9 cellular contexts compared by ENCODE assay signal in genomic region chr21:33025471-33026298, GRCh38. TPM values are rescaled to one million over a fixed set of nuclear protein-coding genes. Genes with fewer than 3 reads are reported as not detected.
DNase-seq lines count a peak whose midpoint lies in the region; TF ChIP-seq lines count a peak whose summit lies in the region.
"Had no signal": no experiment of that assay in that cellular context is flagged by ENCODE, and none has a peak within 500 bp of the region (broad histone marks: within the 10 kb centered on the region; RNA-seq: fewer than 3 reads in every experiment).

TSS of gene OLIG2 (plus strand) at chr21:33025935. CDS start at chr21:33026863, 928 bp downstream.

- no peaks in the 10 kb centered on the region for H3K36me3 ChIP-seq in ascending aorta

- H3K4me3 Mint-ChIP-seq in nephron progenitor cell = peak within 1 kb of the TSS; percentile 80

- H3K4me1 Mint-ChIP-seq in nephron progenitor cell = peaks cover 14% of the 10 kb centered on the region

- no peak within 1 kb of the TSS for H3K27ac ChIP-seq in ascending aorta

- H3K9me3 ChIP-seq in ascending aorta = no peaks in the 10 kb centered on the region

- H3K27me3 ChIP-seq in ascending aorta = peaks cover 11% of the 10 kb centered on the region

- no peaks in the 10 kb centered on the region for H3K9me3 Mint-ChIP-seq in nephron progenitor cell

- TF ChIP-seq CTCF in ascending aorta (IDR thresholded peaks at IDR 0.05) (no peak), nephron progenitor cell (IDR thresholded peaks at IDR 0.05) (no peak)

- H3K27ac Mint-ChIP-seq in nephron progenitor cell = no peak within 1 kb of the TSS

- no peaks in the 10 kb centered on the region for H3K36me3 Mint-ChIP-seq in nephron progenitor cell (ENCODE audit: low read depth)

- H3K4me1 ChIP-seq in ascending aorta = no peaks in the 10 kb centered on the region

- peaks cover 97% of the 10 kb centered on the region for H3K27me3 Mint-ChIP-seq in nephron progenitor cell (ENCODE audit: low read depth, poor library complexity)

- H3K4me3 ChIP-seq in ascending aorta = peak within 1 kb of the TSS; percentile 12 to 32

- DNase-seq in DMS 273 treated with DMSO at 0.1 percent for 48 hours (lab: John Stamatoyannopoulos, UW) = peak; percentile 78
- DNase-seq in NCI-H1048 (lab: John Stamatoyannopoulos, UW) = peak; percentile 83
- DNase-seq in ascending aorta (ENCODE audit: low spot score in 2 of 2) = no peak
- DNase-seq in nephron progenitor cell = peak; percentile 86
- DNase-seq in germinal center (ENCODE audit: low spot score) = no peak
- no peak for DNase-seq in COLO668 (lab: John Stamatoyannopoulos, UW; ENCODE audit: unreplicated experiment)
- DNase-seq in central memory CD4-positive, alpha-beta T cell = no peak
- DNase-seq in amniotic stem cell (lab: John Stamatoyannopoulos, UW) = no peak

- intact Hi-C loops in ascending aorta (cut with DNase I) = no loop called here

RNA-seq across cellular contexts. Expression of gene OLIG2, which starts in this region (rescaled TPM):
- not detected for total RNA-seq in ascending aorta
- total RNA-seq: liver had no signal

Comparison
In these comparisons a context has a peak if more than half of its experiments do, and no peak if none do; other contexts are left out.
1. DNase-seq: peak in DMS 273 treated with DMSO at 0.1 percent for 48 hours (single experiment), NCI-H1048 (single experiment) and nephron progenitor cell (single experiment); none in ascending aorta (0 of 2), germinal center (single experiment), COLO668 (single experiment), central memory CD4-positive, alpha-beta T cell (single experiment) and amniotic stem cell (single experiment).